30 cellular contexts compared by ENCODE assay signal in genomic region chr6:145830612-145831011, GRCh38.
"Had no signal": no experiment of that assay in that cellular context is flagged by ENCODE, and none has a peak within 500 bp of the region (broad histone marks: within the 10 kb centered on the region; RNA-seq: fewer than 3 reads in every experiment).

No MANE protein-coding gene starts in this region.

- ATAC-seq: activated CD4-positive, alpha-beta T cell treated with anti-CD3 and anti-CD28 coated beads for 36 hours; activated CD8-positive, alpha-beta T cell treated with anti-CD3 and anti-CD28 coated beads, Interleukin-2, amount 10 ng/mL, durations not matched to agents 7 days and 5 days; activated naive CD8-positive, alpha-beta T cell treated with anti-CD3 and anti-CD28 coated beads, Interleukin-2, amount 50 U/mL, for 24 hours; activated T-cell treated with anti-CD3 and anti-CD28 coated beads, Interleukin-2, amount 50 U/mL, for 4 hours; Right ventricle myocardium inferior had no signal

- H3K27ac ChIP-seq: PC-9, RWPE1 had no signal

- H3K4me3 ChIP-seq: PC-9 had no signal

- DNase-seq: activated CD4-positive, alpha-beta T cell treated with anti-CD3 and anti-CD28 coated beads for 36 hours; activated CD4-positive, alpha-beta T cell treated with anti-CD3 and anti-CD28 coated beads, Interleukin-2, amount 10 ng/mL, durations not matched to agents 7 days and 5 days; activated CD4-positive, alpha-beta T cell treated with anti-CD3 and anti-CD28 coated beads, Interleukin-2, amount 50 U/mL, for 48 hours; activated CD8-positive, alpha-beta memory T cell treated with anti-CD3 and anti-CD28 coated beads, Interleukin-2, amount 50 U/mL, for 4 hours; activated CD8-positive, alpha-beta T cell treated with anti-CD3 and anti-CD28 coated beads, Interleukin-2, amount 10 ng/mL, durations not matched to agents 7 days and 5 days; activated gamma-delta T cell treated with Interleukin-2 at 50 U/mL for 16 hours; activated naive CD4-positive, alpha-beta T cell treated with anti-CD3 and anti-CD28 coated beads, Interleukin-2, amount 10 ng/mL, durations not matched to agents 7 days and 5 days; activated naive CD8-positive, alpha-beta T cell treated with anti-CD3 and anti-CD28 coated beads, Interleukin-2, amount 50 U/mL, for 24 hours; activated T-cell treated with anti-CD3 and anti-CD28 coated beads for 4 hours; activated T-cell treated with anti-CD3 and anti-CD28 coated beads, Interleukin-2, amount 50 U/mL, for 4 hours; anterior cingulate cortex; caudate nucleus; cerebellar nuclear complex; Kasumi-1; MM.1S; MV-4-11; NCI-H1092; NCI-H1436 treated with DMSO at 0.1 percent for 48 hours; NCI-H187; NCI-H2029 treated with DMSO at 0.1 percent for 48 hours; NCI-H2107; NCI-H2171; NCI-H510A; NCI-H526; NCI-H748 treated with DMSO at 0.1 percent for 48 hours; NK-92 treated with Interleukin-12 subunit alpha and Interleukin-12 subunit beta, amount 100 ng/mL, for 24 hours; PC-9; SW 1271 had no signal
